ENCODE assay signal across 8 cellular contexts in genomic region chr19:36417752-36418286, GRCh38. TPM values are rescaled to one million over a fixed set of nuclear protein-coding genes. Genes with fewer than 3 reads are reported as not detected.
DNase-seq lines count a peak whose midpoint lies in the region; ATAC-seq and TF ChIP-seq lines count a peak whose summit lies in the region.

No MANE protein-coding gene starts in this region.

- H3K4me3 ChIP-seq in left lung: peak overlapping the region; percentile 67 to 81
- H3K4me3 ChIP-seq in thyroid gland (replicated peaks in 1 of 3): peak overlapping the region; percentile 62 to 75 (median 63)

- H3K27me3 Mint-ChIP-seq in activated naive CD8-positive, alpha-beta T cell treated with anti-CD3 and anti-CD28 coated beads, Interleukin-2, amount 50 U/mL, for 24 hours: peaks cover 18% of the 10 kb centered on the region

- TF ChIP-seq POLR2A in thyroid gland (IDR thresholded peaks at IDR 0.05): no peak

- H3K9me3 ChIP-seq in left lung: peaks cover 0 to 39% of the 10 kb centered on the region in 2 donors
- H3K9me3 ChIP-seq in thyroid gland: no peaks in the 10 kb centered on the region

- H3K36me3 ChIP-seq in left lung (peaks cover 0 to 6% of the 10 kb centered on the region in 2 donors), thyroid gland (no peaks in the 10 kb centered on the region)

- peaks cover 41% of the 10 kb centered on the region for H3K9me3 Mint-ChIP-seq in activated naive CD8-positive, alpha-beta T cell treated with anti-CD3 and anti-CD28 coated beads, Interleukin-2, amount 50 U/mL, for 24 hours

- peak; percentile 19 for DNase-seq in activated T-cell treated with anti-CD3 and anti-CD28 coated beads, Interleukin-2, amount 50 U/mL, for 1 hour
- no peak for DNase-seq in activated T-cell treated with anti-CD3 and anti-CD28 coated beads for 4 hours
- DNase-seq in activated naive CD8-positive, alpha-beta T cell treated with anti-CD3 and anti-CD28 coated beads, Interleukin-2, amount 50 U/mL, for 24 hours: no peak
- no peak for DNase-seq in left lung
- DNase-seq in thyroid gland: peak in 1 of 2 donors; percentile 3
- no peak for DNase-seq in mesenteric fat pad (ENCODE audit: low spot score)

- peaks cover 18% of the 10 kb centered on the region for H3K4me1 Mint-ChIP-seq in activated naive CD8-positive, alpha-beta T cell treated with anti-CD3 and anti-CD28 coated beads, Interleukin-2, amount 50 U/mL, for 24 hours

- intact Hi-C loops in left lung (cut with DNase I) (no loop called here), thyroid gland (cut with DNase I) (no loop called here)

- TF ChIP-seq CTCF in left lung (IDR thresholded peaks at IDR 0.05) (no peak), thyroid gland (IDR thresholded peaks at IDR 0.05) (no peak)

- H3K4me3 Mint-ChIP-seq in activated naive CD8-positive, alpha-beta T cell treated with anti-CD3 and anti-CD28 coated beads, Interleukin-2, amount 50 U/mL, for 24 hours: peak overlapping the region; percentile 89

- peak overlapping the region; percentile 89 for H3K27ac Mint-ChIP-seq in activated naive CD8-positive, alpha-beta T cell treated with anti-CD3 and anti-CD28 coated beads, Interleukin-2, amount 50 U/mL, for 24 hours

- peak overlapping the region; percentile 85 to 86 for H3K27ac ChIP-seq in left lung
- peak overlapping the region; percentile 48 to 93 (median 86) for H3K27ac ChIP-seq in thyroid gland

- peaks cover 58% of the 10 kb centered on the region for H3K36me3 Mint-ChIP-seq in activated naive CD8-positive, alpha-beta T cell treated with anti-CD3 and anti-CD28 coated beads, Interleukin-2, amount 50 U/mL, for 24 hours (ENCODE audit: low read depth)

- no peak for ATAC-seq in activated naive CD8-positive, alpha-beta T cell treated with anti-CD3 and anti-CD28 coated beads, Interleukin-2, amount 50 U/mL, for 24 hours
- ATAC-seq in left lung (no peak), HG03439 (IDR thresholded peaks at IDR 0.05; ENCODE audit: unreplicated experiment) (no peak), HG03442 (IDR thresholded peaks at IDR 0.05; ENCODE audit: unreplicated experiment) (no peak)

- WGBS in thyroid gland, 2 donors: 14 to 21% methylated on average over 19 to 21 of the region's 25 CpGs

- H3K4me1 ChIP-seq in left lung (peaks cover 6 to 29% of the 10 kb centered on the region in 2 donors), thyroid gland (peaks cover 9 to 10% of the 10 kb centered on the region in 2 donors)

- peaks cover 0 to 29% of the 10 kb centered on the region in 2 donors for H3K27me3 ChIP-seq in left lung
- no peaks in the 10 kb centered on the region for H3K27me3 ChIP-seq in thyroid gland

RNA-seq across cellular contexts. Expression of gene ZFP82, which starts 0.6 kb away (rescaled TPM):
- total RNA-seq in left lung: 1 to 10 TPM; 4.2 to 4.6 TPM
- total RNA-seq in thyroid gland: 10 to 100 TPM in 1 of 4 donors, 1 to 10 TPM in 3; 8.2 to 11.0 (median 9.1) TPM
- total RNA-seq in mesenteric fat pad: 3.1 TPM

RNA-seq across cellular contexts. Expression of gene ZFP14, which starts 38.8 kb away (rescaled TPM):
- total RNA-seq in left lung (1 to 10 TPM; 3.8 to 4.5 TPM), thyroid gland (10 to 100 TPM in 2 of 4 donors, 1 to 10 TPM in 2; 8.6 to 14.9 (median 10.5) TPM), mesenteric fat pad (3.4 TPM)
